9 cellular contexts compared by ENCODE assay signal in genomic region chr9:35488566-35489312, GRCh38. TPM values are rescaled to one million over a fixed set of nuclear protein-coding genes. Genes with fewer than 3 reads are reported as not detected.
DNase-seq lines count a peak whose midpoint lies in the region; ATAC-seq, FAIRE-seq and TF ChIP-seq lines count a peak whose summit lies in the region.
"Had no signal": no experiment of that assay in that cellular context is flagged by ENCODE, and none has a peak within 500 bp of the region (broad histone marks: within the 10 kb centered on the region; RNA-seq: fewer than 3 reads in every experiment).

No MANE protein-coding gene starts in this region.

- WGBS in A549 (ENCODE audit: missing lambda C conversion rate): 81% methylated on average over 10 of the region's 10 CpGs

- ATAC-seq in A549: no peak

- POLR2A ChIA-PET in A549 (lab: Yijun Ruan, JAX): interaction anchor here (1.0 to 2.5 kb wide), 11 partner anchors 11 to 375 kb away, joined by 3 to 25 read pairs (median 6); partner anchors contain the start of genes CREB3 and TLN1

- H3K9me3 Mint-ChIP-seq in chondrocyte (ENCODE audit: low read depth): peaks cover 4% of the 10 kb centered on the region

- H3K9ac ChIP-seq in muscle layer of colon (ENCODE audit: low read length): peak overlapping the region; percentile 89

- peak overlapping the region; percentile 97 for H3K27ac Mint-ChIP-seq in chondrocyte (ENCODE audit: unreplicated experiment)

- H3K9me3 ChIP-seq in A549 (no peaks in the 10 kb centered on the region), muscle layer of colon (ENCODE audit: low read length) (no peaks in the 10 kb centered on the region)

- TF ChIP-seq POLR2A in A549 (IDR thresholded peaks at IDR 0.05; ENCODE audit: low read length): no peak

- no peak for FAIRE-seq in A549 (lab: Jason Lieb, UNC)

- H3K4me1 Mint-ChIP-seq in chondrocyte (ENCODE audit: low read depth): peaks cover 35% of the 10 kb centered on the region

- TF ChIP-seq CTCF in A549 (IDR thresholded peaks at IDR 0.05) (no peak), LNCaP clone FGC (IDR thresholded peaks at IDR 0.05; ENCODE audit: control insufficient read depth, extremely low read depth, insufficient read depth) (no peak), chondrocyte (IDR thresholded peaks at IDR 0.05) (no peak)

- no peaks in the 10 kb centered on the region for H3K27me3 Mint-ChIP-seq in chondrocyte (ENCODE audit: low read depth)

- H3K4me3 ChIP-seq in A549 (peak overlapping the region; percentile 57), LNCaP clone FGC (ENCODE audit: low read depth, low read length) (peak overlapping the region; percentile 59), muscle layer of colon (ENCODE audit: low read depth in 1 of 2, low read length in 2 of 2) (peak overlapping the region; percentile 64 to 90)

- peak overlapping the region; percentile 88 for H3K4me2 ChIP-seq in A549

- no peaks in the 10 kb centered on the region for H3K27me3 ChIP-seq in muscle layer of colon (ENCODE audit: control insufficient read depth in 1 of 2, insufficient read depth in 2 of 2, low read length in 2 of 2)

- no peaks in the 10 kb centered on the region for H3K36me3 Mint-ChIP-seq in chondrocyte (ENCODE audit: low read depth)

- H3K27ac ChIP-seq in A549 (peak overlapping the region; percentile 96), muscle layer of colon (ENCODE audit: low read depth, low read length) (peak overlapping the region; percentile 87)
- H3K27ac ChIP-seq: HL-60 had no signal

- H3K4me1 ChIP-seq in A549: peaks cover 41% of the 10 kb centered on the region
- H3K4me1 ChIP-seq in muscle layer of colon (ENCODE audit: insufficient read depth, low read length): peaks cover 9% of the 10 kb centered on the region

- DNase-seq in A549 (ENCODE audit: low read depth in 1 of 2, low spot score in 1 of 2): no peak
- DNase-seq in LNCaP clone FGC (ENCODE audit: low read depth): no peak
- no peak for DNase-seq in chondrocyte (ENCODE audit: low spot score)
- DNase-seq in middle frontal gyrus (ENCODE audit: extremely low spot score, low spot score): no peak
- DNase-seq in stimulated activated CD4-positive, alpha-beta T cell treated with anti-CD3 and anti-CD28 coated beads, Interleukin-12 subunit alpha, Interleukin-12 subunit beta, amount 100 ng/mL, for 4 hours: no peak
- no peak for DNase-seq in activated CD4-positive, CD25-positive, alpha-beta regulatory T cell (lab: John Stamatoyannopoulos, UW)
- no peak for DNase-seq in mucosa of gallbladder (ENCODE audit: low spot score)

- no peak for TF ChIP-seq EP300 in A549 (IDR thresholded peaks at IDR 0.05)

- TF ChIP-seq RAD21 in A549 (conservative IDR thresholded peaks at IDR 0.05 in 1 of 2, IDR thresholded peaks at IDR 0.05 in 1 of 2): no peak

- H3K4me3 Mint-ChIP-seq in chondrocyte (ENCODE audit: unreplicated experiment): peak overlapping the region; percentile 97

- CTCF ChIA-PET in A549 (lab: Yijun Ruan, JAX): interaction anchor here (1.0 to 3.9 kb wide), 25 partner anchors 11 to 231 kb away, joined by 3 to 87 read pairs (median 7); no protein-coding TSS in a partner anchor

- H3K36me3 ChIP-seq in muscle layer of colon (ENCODE audit: insufficient read depth, low read length): no peaks in the 10 kb centered on the region

TF ChIP-seq in A549, 52 proteins besides CTCF, POLR2A, EP300 and RAD21:
- no peak for TF ChIP-seq SREBF2 (IDR thresholded peaks at IDR 0.05)
- TF ChIP-seq JUN (IDR thresholded peaks at IDR 0.05): 0 out of 5 replicates have a peak, but pooled peaks of 1 of the 2 experiments have one; percentile 6

RNA-seq across cellular contexts. Expression of gene RUSC2, which starts 1.2 kb away (rescaled TPM):
- polyA plus RNA-seq in A549 (2011; rRNA removed) (15.9 and 16.8 TPM in 2 replicates), A549 (2017; fragmentation: RNase III; extraction: RNeasy Plus Mini Kit Qiagen cat#74134 plus additional on column Dnase treatment) (21.0 to 21.6 TPM (median 21.2 TPM) in 3 replicates)
- 17.6 and 25.3 TPM in 2 replicates for polyA plus RNA-seq in A549 (2012; cell fraction: cytosol; rRNA removed)
- 67.7 and 81.9 TPM in 2 replicates for polyA plus RNA-seq in A549 (2012; cell fraction: nucleus; rRNA removed)
- polyA minus RNA-seq in A549 (2011; rRNA and poly(A)+ RNA removed): 77.7 and 84.8 TPM in 2 replicates
- total RNA-seq in chondrocyte (96.3 to 135 TPM (median 107 TPM) in 3 replicates), mucosa of gallbladder (35.2 TPM)
